In the genomic region with DNA sequence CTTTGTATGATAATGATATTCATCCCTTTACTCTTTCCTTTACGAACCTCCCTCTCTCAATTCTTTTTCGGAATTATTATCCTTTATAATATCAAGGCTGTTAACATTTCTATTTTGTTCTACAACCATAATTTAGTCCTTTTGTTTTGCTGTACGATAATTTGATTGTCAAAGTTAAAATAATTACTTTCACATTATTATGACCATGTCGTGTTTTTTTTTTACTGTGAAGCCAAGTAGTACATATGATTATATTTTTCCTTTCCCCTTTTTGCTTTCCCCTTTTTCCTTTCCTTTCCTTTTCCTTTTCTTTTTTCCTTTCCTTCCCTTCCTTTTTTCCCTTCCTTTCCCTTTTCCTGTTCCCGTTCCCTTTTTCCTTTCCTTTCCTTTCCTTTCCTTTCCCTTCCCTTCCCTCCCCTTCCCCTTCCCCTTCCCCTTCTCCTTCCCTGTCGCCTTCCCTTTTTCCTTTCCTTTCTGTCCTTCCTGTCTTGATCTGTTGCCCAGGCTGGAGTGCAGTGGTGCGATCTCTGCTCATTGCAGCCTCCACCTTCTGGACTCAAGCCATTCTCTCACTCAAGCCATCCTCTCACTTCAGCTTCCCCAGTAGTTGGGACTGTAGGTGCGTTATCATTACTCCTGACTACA, we compare ENCODE assay signal across 1 cellular context.
TF ChIP-seq lines count a peak whose summit lies in the region.

No MANE protein-coding gene starts in this region.

TF ChIP-seq in K562, 482 proteins besides CTCF, POLR2A, EP300 and RAD21 (continued from another document and continues in another):
- TF ChIP-seq, protein P1, sequence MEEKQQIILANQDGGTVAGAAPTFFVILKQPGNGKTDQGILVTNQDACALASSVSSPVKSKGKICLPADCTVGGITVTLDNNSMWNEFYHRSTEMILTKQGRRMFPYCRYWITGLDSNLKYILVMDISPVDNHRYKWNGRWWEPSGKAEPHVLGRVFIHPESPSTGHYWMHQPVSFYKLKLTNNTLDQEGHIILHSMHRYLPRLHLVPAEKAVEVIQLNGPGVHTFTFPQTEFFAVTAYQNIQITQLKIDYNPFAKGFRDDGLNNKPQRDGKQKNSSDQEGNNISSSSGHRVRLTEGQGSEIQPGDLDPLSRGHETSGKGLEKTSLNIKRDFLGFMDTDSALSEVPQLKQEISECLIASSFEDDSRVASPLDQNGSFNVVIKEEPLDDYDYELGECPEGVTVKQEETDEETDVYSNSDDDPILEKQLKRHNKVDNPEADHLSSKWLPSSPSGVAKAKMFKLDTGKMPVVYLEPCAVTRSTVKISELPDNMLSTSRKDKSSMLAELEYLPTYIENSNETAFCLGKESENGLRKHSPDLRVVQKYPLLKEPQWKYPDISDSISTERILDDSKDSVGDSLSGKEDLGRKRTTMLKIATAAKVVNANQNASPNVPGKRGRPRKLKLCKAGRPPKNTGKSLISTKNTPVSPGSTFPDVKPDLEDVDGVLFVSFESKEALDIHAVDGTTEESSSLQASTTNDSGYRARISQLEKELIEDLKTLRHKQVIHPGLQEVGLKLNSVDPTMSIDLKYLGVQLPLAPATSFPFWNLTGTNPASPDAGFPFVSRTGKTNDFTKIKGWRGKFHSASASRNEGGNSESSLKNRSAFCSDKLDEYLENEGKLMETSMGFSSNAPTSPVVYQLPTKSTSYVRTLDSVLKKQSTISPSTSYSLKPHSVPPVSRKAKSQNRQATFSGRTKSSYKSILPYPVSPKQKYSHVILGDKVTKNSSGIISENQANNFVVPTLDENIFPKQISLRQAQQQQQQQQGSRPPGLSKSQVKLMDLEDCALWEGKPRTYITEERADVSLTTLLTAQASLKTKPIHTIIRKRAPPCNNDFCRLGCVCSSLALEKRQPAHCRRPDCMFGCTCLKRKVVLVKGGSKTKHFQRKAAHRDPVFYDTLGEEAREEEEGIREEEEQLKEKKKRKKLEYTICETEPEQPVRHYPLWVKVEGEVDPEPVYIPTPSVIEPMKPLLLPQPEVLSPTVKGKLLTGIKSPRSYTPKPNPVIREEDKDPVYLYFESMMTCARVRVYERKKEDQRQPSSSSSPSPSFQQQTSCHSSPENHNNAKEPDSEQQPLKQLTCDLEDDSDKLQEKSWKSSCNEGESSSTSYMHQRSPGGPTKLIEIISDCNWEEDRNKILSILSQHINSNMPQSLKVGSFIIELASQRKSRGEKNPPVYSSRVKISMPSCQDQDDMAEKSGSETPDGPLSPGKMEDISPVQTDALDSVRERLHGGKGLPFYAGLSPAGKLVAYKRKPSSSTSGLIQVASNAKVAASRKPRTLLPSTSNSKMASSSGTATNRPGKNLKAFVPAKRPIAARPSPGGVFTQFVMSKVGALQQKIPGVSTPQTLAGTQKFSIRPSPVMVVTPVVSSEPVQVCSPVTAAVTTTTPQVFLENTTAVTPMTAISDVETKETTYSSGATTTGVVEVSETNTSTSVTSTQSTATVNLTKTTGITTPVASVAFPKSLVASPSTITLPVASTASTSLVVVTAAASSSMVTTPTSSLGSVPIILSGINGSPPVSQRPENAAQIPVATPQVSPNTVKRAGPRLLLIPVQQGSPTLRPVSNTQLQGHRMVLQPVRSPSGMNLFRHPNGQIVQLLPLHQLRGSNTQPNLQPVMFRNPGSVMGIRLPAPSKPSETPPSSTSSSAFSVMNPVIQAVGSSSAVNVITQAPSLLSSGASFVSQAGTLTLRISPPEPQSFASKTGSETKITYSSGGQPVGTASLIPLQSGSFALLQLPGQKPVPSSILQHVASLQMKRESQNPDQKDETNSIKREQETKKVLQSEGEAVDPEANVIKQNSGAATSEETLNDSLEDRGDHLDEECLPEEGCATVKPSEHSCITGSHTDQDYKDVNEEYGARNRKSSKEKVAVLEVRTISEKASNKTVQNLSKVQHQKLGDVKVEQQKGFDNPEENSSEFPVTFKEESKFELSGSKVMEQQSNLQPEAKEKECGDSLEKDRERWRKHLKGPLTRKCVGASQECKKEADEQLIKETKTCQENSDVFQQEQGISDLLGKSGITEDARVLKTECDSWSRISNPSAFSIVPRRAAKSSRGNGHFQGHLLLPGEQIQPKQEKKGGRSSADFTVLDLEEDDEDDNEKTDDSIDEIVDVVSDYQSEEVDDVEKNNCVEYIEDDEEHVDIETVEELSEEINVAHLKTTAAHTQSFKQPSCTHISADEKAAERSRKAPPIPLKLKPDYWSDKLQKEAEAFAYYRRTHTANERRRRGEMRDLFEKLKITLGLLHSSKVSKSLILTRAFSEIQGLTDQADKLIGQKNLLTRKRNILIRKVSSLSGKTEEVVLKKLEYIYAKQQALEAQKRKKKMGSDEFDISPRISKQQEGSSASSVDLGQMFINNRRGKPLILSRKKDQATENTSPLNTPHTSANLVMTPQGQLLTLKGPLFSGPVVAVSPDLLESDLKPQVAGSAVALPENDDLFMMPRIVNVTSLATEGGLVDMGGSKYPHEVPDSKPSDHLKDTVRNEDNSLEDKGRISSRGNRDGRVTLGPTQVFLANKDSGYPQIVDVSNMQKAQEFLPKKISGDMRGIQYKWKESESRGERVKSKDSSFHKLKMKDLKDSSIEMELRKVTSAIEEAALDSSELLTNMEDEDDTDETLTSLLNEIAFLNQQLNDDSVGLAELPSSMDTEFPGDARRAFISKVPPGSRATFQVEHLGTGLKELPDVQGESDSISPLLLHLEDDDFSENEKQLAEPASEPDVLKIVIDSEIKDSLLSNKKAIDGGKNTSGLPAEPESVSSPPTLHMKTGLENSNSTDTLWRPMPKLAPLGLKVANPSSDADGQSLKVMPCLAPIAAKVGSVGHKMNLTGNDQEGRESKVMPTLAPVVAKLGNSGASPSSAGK (IDR thresholded peaks at IDR 0.05), result no peak
- no peak for TF ChIP-seq HDAC3 (IDR thresholded peaks at IDR 0.05; ENCODE audit: borderline replicate concordance, partially characterized antibody)
- peak; percentile 63; the same call in 1 of the 2 replicates for TF ChIP-seq PHB2 (IDR thresholded peaks at IDR 0.05; ENCODE audit: low read depth)
- no peak for TF ChIP-seq CHD7 (IDR thresholded peaks at IDR 0.05; ENCODE audit: low read depth, low read length)
- TF ChIP-seq FOXA1 (IDR thresholded peaks at IDR 0.05; ENCODE audit: borderline replicate concordance), result no peak
- no peak for TF ChIP-seq ZNF280B (CRISPR knock-in tag; IDR thresholded peaks at IDR 0.05)
- no peak for TF ChIP-seq TRIM28 (IDR thresholded peaks at IDR 0.05)
- no peak for TF ChIP-seq PHB (CRISPR knock-in tag; IDR thresholded peaks at IDR 0.05)
- no peak for TF ChIP-seq THRAP3 (IDR thresholded peaks at IDR 0.05; ENCODE audit: borderline replicate concordance)
- no peak for TF ChIP-seq CEBPG (CRISPR knock-in tag; IDR thresholded peaks at IDR 0.05)
- TF ChIP-seq CEBPG (tag; conservative IDR thresholded peaks at IDR 0.05 in 1 of 2, IDR thresholded peaks at IDR 0.05 in 1 of 2), result no peak
- TF ChIP-seq, protein P2, sequence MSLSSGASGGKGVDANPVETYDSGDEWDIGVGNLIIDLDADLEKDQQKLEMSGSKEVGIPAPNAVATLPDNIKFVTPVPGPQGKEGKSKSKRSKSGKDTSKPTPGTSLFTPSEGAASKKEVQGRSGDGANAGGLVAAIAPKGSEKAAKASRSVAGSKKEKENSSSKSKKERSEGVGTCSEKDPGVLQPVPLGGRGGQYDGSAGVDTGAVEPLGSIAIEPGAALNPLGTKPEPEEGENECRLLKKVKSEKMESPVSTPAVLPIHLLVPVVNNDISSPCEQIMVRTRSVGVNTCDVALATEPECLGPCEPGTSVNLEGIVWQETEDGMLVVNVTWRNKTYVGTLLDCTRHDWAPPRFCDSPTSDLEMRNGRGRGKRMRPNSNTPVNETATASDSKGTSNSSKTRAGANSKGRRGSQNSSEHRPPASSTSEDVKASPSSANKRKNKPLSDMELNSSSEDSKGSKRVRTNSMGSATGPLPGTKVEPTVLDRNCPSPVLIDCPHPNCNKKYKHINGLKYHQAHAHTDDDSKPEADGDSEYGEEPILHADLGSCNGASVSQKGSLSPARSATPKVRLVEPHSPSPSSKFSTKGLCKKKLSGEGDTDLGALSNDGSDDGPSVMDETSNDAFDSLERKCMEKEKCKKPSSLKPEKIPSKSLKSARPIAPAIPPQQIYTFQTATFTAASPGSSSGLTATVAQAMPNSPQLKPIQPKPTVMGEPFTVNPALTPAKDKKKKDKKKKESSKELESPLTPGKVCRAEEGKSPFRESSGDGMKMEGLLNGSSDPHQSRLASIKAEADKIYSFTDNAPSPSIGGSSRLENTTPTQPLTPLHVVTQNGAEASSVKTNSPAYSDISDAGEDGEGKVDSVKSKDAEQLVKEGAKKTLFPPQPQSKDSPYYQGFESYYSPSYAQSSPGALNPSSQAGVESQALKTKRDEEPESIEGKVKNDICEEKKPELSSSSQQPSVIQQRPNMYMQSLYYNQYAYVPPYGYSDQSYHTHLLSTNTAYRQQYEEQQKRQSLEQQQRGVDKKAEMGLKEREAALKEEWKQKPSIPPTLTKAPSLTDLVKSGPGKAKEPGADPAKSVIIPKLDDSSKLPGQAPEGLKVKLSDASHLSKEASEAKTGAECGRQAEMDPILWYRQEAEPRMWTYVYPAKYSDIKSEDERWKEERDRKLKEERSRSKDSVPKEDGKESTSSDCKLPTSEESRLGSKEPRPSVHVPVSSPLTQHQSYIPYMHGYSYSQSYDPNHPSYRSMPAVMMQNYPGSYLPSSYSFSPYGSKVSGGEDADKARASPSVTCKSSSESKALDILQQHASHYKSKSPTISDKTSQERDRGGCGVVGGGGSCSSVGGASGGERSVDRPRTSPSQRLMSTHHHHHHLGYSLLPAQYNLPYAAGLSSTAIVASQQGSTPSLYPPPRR (CRISPR knock-in tag; IDR thresholded peaks at IDR 0.05; ENCODE audit: borderline replicate concordance), result no peak
- no peak for TF ChIP-seq NFXL1 (CRISPR knock-in tag; IDR thresholded peaks at IDR 0.05)
- TF ChIP-seq ATF7 (IDR thresholded peaks at IDR 0.05), result no peak
- TF ChIP-seq ZNF707 (CRISPR knock-in tag; conservative IDR thresholded peaks at IDR 0.05), result no peak
